In genomic region chr3:118629821-118630220, GRCh38 we compare ENCODE assay signal across 1 cellular context.
A peak's percentile ranks its signal among the peaks of the same experiment; 100 is the strongest.
TF ChIP-seq lines count a peak whose summit lies in the region.

No MANE protein-coding gene starts in this region.

TF ChIP-seq in HepG2, 621 proteins besides CTCF, POLR2A, EP300 and RAD21 (continued from another document):
- TF ChIP-seq RNF219 (CRISPR knock-in tag; IDR thresholded peaks at IDR 0.05) (no peak), ELK4 (CRISPR knock-in tag; IDR thresholded peaks at IDR 0.05; ENCODE audit: borderline replicate concordance) (no peak), ZNF773 (CRISPR knock-in tag; IDR thresholded peaks at IDR 0.05; ENCODE audit: borderline replicate concordance) (no peak), TFDP1 (CRISPR knock-in tag; IDR thresholded peaks at IDR 0.05; ENCODE audit: borderline replicate concordance) (peak; percentile 40; the same call in 1 of the 2 replicates), ZNF501 (CRISPR knock-in tag; IDR thresholded peaks at IDR 0.05) (no peak), ZNF605 (CRISPR knock-in tag; IDR thresholded peaks at IDR 0.05) (no peak), ZMYM2 (CRISPR knock-in tag; IDR thresholded peaks at IDR 0.05) (no peak), ATF6 (CRISPR knock-in tag; conservative IDR thresholded peaks at IDR 0.05) (no peak), ZNF577 (CRISPR knock-in tag; IDR thresholded peaks at IDR 0.05; ENCODE audit: borderline replicate concordance, low read depth) (no peak), ZNF17 (CRISPR knock-in tag; IDR thresholded peaks at IDR 0.05) (no peak), HIVEP1 (CRISPR knock-in tag; IDR thresholded peaks at IDR 0.05) (no peak), EEA1 (CRISPR knock-in tag; IDR thresholded peaks at IDR 0.05; ENCODE audit: borderline replicate concordance) (no peak), ISX (CRISPR knock-in tag; conservative IDR thresholded peaks at IDR 0.05) (no peak), SMAD1 (CRISPR knock-in tag; IDR thresholded peaks at IDR 0.05; ENCODE audit: borderline replicate concordance, low read depth) (no peak), ZBTB44 (CRISPR knock-in tag; IDR thresholded peaks at IDR 0.05) (no peak)
